Comparison of ENCODE assay signal across 15 cellular contexts in the genomic region with DNA sequence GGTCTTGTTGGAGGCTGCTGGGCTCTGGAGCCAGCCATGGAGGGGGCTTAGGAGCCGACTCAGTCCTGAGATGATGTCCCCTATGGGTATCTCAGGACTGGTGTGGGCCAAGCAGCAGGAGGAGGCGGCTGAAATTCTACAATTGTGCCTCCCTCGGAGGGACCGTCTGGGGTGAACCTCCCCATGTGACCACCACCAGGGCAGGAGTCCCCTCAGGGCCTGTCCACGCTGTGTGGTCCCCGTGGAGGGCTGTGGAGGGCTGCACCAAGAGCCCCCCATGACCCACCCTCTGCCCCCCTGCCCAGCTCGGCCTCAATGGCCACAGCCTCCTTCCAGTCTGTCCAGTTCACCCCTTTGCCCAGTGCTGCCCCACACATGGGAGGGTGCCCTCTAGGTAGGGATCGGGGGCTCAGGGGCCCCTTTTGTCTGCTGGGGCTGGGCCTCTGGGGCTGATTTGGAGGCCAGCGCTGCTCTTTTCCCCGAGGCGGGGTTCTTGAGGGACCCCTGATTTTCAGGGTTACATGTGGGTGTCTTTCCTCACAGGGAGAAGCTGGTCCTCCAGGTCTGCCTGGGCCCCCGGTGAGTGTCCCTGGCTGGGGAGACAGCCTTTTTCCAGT. TPM values are rescaled to one million over a fixed set of nuclear protein-coding genes. Genes with fewer than 3 reads are reported as not detected.
A peak's percentile ranks its signal among the peaks of the same experiment; 100 is the strongest.
DNase-seq lines count a peak whose midpoint lies in the region; ATAC-seq and TF ChIP-seq lines count a peak whose summit lies in the region.
"Had no signal": no experiment of that assay in that cellular context is flagged by ENCODE, and none has a peak within 500 bp of the region (broad histone marks: within the 10 kb centered on the region; RNA-seq: fewer than 3 reads in every experiment).

No MANE protein-coding gene starts in this region.

- H3K27me3 ChIP-seq in HUES6 (ENCODE audit: control insufficient read depth, insufficient read depth, low read length) (peaks cover 17% of the 10 kb centered on the region), vagina (peaks cover 13% of the 10 kb centered on the region), brain microvascular endothelial cell (replicated peaks) (peaks cover 20% of the 10 kb centered on the region)

- no peak for TF ChIP-seq POLR2A in vagina (IDR thresholded peaks at IDR 0.05)

- H3K4me3 ChIP-seq in HUES6 (ENCODE audit: low read depth, low read length): peak overlapping the region; percentile 58
- peak overlapping the region; percentile 71 for H3K4me3 ChIP-seq in coronary artery
- H3K4me3 ChIP-seq in vagina: no peak overlapping the region
- no peak overlapping the region for H3K4me3 ChIP-seq in brain microvascular endothelial cell (ENCODE audit: low read depth, low read length)
- H3K4me3 ChIP-seq: tibial artery had no signal

- no peaks in the 10 kb centered on the region for H3K36me3 Mint-ChIP-seq in nephron progenitor cell (ENCODE audit: low read depth)

- H3K27ac Mint-ChIP-seq in nephron progenitor cell: no peak overlapping the region
- H3K27ac Mint-ChIP-seq: activated naive CD4-positive, alpha-beta T cell treated with anti-CD3 and anti-CD28 coated beads for 36 hours had no signal

- DNase-seq in 8988T: peak; percentile 69
- DNase-seq in coronary artery (ENCODE audit: low spot score): no peak
- no peak for DNase-seq in nephron progenitor cell
- DNase-seq in vagina (ENCODE audit: extremely low spot score in 2 of 2): no peak
- DNase-seq in brain microvascular endothelial cell: no peak
- no peak for DNase-seq in NCI-H2029 (lab: John Stamatoyannopoulos, UW)
- DNase-seq: activated CD8-positive, alpha-beta memory T cell treated with anti-CD3 and anti-CD28 coated beads, Interleukin-2, amount 50 U/mL, for 48 hours; activated naive CD4-positive, alpha-beta T cell treated with anti-CD3 and anti-CD28 coated beads for 36 hours; foreskin keratinocyte; GDM1; NCI-H1694; NCI-H510A treated with DMSO at 0.1 percent for 48 hours; tibial artery had no signal

- intact Hi-C loops in vagina (cut with DNase I): loop anchor here (10.0 kb wide), 1 partner anchor 403 kb away; no protein-coding TSS in a partner anchor

- no peaks in the 10 kb centered on the region for H3K9me3 Mint-ChIP-seq in nephron progenitor cell
- H3K9me3 Mint-ChIP-seq: activated naive CD4-positive, alpha-beta T cell treated with anti-CD3 and anti-CD28 coated beads for 36 hours had no signal

- peak overlapping the region; percentile 32 for H3K4me3 Mint-ChIP-seq in nephron progenitor cell
- H3K4me3 Mint-ChIP-seq: activated naive CD4-positive, alpha-beta T cell treated with anti-CD3 and anti-CD28 coated beads for 36 hours had no signal

- H3K9ac ChIP-seq in HUES6 (ENCODE audit: low read length): no peak overlapping the region

- no peak for ATAC-seq in GM18907 (IDR thresholded peaks at IDR 0.05; ENCODE audit: unreplicated experiment)

- peaks cover 21% of the 10 kb centered on the region for H3K4me1 Mint-ChIP-seq in nephron progenitor cell

- in situ Hi-C loops in brain microvascular endothelial cell (cut with HindIII; ENCODE audit: low pct_ligation_motif_present, low sequenced_read_pairs): no loop called here

- peaks cover 32% of the 10 kb centered on the region for H3K27me3 Mint-ChIP-seq in nephron progenitor cell (ENCODE audit: low read depth, poor library complexity)

- H3K36me3 ChIP-seq in HUES6 (ENCODE audit: control insufficient read depth, insufficient read depth, low read length): 0 out of 2 replicates have a peak, but pooled peaks cover 7% of the 10 kb centered on the region
- no peaks in the 10 kb centered on the region for H3K36me3 ChIP-seq in vagina
- H3K36me3 ChIP-seq in brain microvascular endothelial cell (replicated peaks): no peaks in the 10 kb centered on the region

- H3K9me3 ChIP-seq in HUES6 (ENCODE audit: control insufficient read depth, insufficient read depth, low read depth, low read length) (no peaks in the 10 kb centered on the region), vagina (no peaks in the 10 kb centered on the region)
- H3K9me3 ChIP-seq: tibial artery had no signal

- TF ChIP-seq CTCF in coronary artery (IDR thresholded peaks at IDR 0.05) (no peak), nephron progenitor cell (IDR thresholded peaks at IDR 0.05) (no peak), vagina (IDR thresholded peaks at IDR 0.05) (no peak), brain microvascular endothelial cell (IDR thresholded peaks at IDR 0.05; ENCODE audit: low read depth, low read length, missing control alignments) (no peak)

- H3K27ac ChIP-seq in HUES6 (ENCODE audit: low read depth, low read length) (no peak overlapping the region), coronary artery (peak overlapping the region in 1 of 2 donors; percentile 63), vagina (no peak overlapping the region), brain microvascular endothelial cell (no peak overlapping the region)
- H3K27ac ChIP-seq: foreskin keratinocyte, tibial artery had no signal

- H3K4me1 ChIP-seq in HUES6 (ENCODE audit: control insufficient read depth, insufficient read depth, low read length) (peaks cover 25% of the 10 kb centered on the region), vagina (peaks cover 51% of the 10 kb centered on the region)

RNA-seq across cellular contexts. Expression of a gene that starts 1.2 kb away (rescaled TPM):
- 1.2 TPM for total RNA-seq in vagina
- total RNA-seq: activated naive CD4-positive, alpha-beta T cell treated with anti-CD3 and anti-CD28 coated beads for 36 hours had no signal

RNA-seq across cellular contexts. Expression of a gene that starts 13.4 kb away (rescaled TPM):
- total RNA-seq in vagina: 43.7 TPM

RNA-seq across cellular contexts. Expression of a gene that starts 21.8 kb away (rescaled TPM):
- total RNA-seq in vagina: 10.6 TPM

RNA-seq across cellular contexts. Expression of a gene that starts 43.5 kb away (rescaled TPM):
- total RNA-seq in vagina: 11.5 TPM

Comparison
In these comparisons a context has a peak if more than half of its experiments do, and no peak if none do; other contexts are left out.
1. H3K4me3 ChIP-seq: peak in HUES6 (single experiment) and coronary artery (single experiment); none in vagina (0 of 2) and brain microvascular endothelial cell (single experiment).